8 cellular contexts compared by ENCODE assay signal in the genomic region with DNA sequence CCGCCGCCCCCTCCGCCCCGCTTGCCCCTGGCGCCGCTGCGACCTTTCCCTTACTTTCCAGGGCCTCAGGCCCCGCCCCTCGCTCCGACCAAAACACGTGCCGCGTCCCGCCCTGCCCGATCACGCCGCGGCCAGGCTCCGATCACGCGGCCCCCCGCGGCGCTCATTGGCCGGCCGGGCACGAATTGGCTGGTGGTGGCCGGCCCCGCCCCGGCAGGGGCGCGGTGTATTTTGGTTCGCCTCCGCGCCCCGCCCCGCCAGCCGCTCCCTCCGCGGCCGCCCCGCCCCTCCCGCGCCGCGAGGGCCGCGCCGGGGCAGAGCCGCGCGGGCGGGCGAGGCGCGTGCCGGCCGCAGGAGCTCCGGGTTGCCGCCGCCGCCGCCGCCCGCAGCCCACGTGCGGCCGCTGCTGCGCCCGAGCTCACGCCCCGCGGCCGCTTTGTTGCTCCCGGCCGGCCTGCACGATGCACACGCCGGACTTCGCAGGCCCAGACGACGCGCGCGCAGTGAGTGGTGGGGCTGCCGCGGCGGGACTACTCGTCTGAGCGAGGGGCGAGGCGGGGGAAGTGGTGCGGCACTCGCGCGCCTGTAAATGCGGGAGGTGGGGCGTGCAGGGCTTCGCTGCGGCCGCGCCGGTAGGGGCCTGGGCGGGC. TPM values are rescaled to one million over a fixed set of nuclear protein-coding genes. Genes with fewer than 3 reads are reported as not detected.
DNase-seq lines count a peak whose midpoint lies in the region; ATAC-seq, FAIRE-seq and TF ChIP-seq lines count a peak whose summit lies in the region.

A gene (plus strand): TSS at position 295 of the 650 bp plus-strand sequence. CDS start 167 bp downstream, at position 462.

- H3K27me3 Mint-ChIP-seq in activated B cell treated with CpG ODN at 0.5 μM for 24 hours, result no peaks in the 10 kb centered on the region

- no peak for TF ChIP-seq CTCF in activated B cell treated with CpG ODN at 0.5 μM for 24 hours (IDR thresholded peaks at IDR 0.05)
- TF ChIP-seq CTCF in cardiac fibroblast (IDR thresholded peaks at IDR 0.05; ENCODE audit: low read depth, low read length), result no peak
- TF ChIP-seq CTCF in D721Med (IDR thresholded peaks at IDR 0.05; ENCODE audit: insufficient read depth, missing control alignments), result no peak

- H3K4me1 Mint-ChIP-seq in activated B cell treated with CpG ODN at 0.5 μM for 24 hours, result peaks cover 23% of the 10 kb centered on the region

- peaks cover 18% of the 10 kb centered on the region for H3K36me3 Mint-ChIP-seq in activated B cell treated with CpG ODN at 0.5 μM for 24 hours (ENCODE audit: low read depth)

- peak within 1 kb of the TSS; percentile 87 for H3K4me3 Mint-ChIP-seq in activated B cell treated with CpG ODN at 0.5 μM for 24 hours

- peak; percentile 18 for DNase-seq in NCI-H2107 treated with DMSO at 0.1 percent for 48 hours (lab: John Stamatoyannopoulos, UW; ENCODE audit: unreplicated experiment)
- DNase-seq in activated B cell treated with CpG ODN at 0.5 μM for 24 hours, result peak; percentile 79
- DNase-seq in cardiac fibroblast (ENCODE audit: low read depth in 2 of 2), result peak; percentile 82 to 96
- DNase-seq in iris pigment epithelial cell (ENCODE audit: low read depth), result peak; percentile 86
- peak; percentile 62 for DNase-seq in smooth muscle cell of the brain vasculature (ENCODE audit: low read depth, low spot score)
- DNase-seq in D721Med (ENCODE audit: insufficient read length, low spot score), result no peak

- peak within 1 kb of the TSS; percentile 86 for H3K27ac Mint-ChIP-seq in activated B cell treated with CpG ODN at 0.5 μM for 24 hours

- FAIRE-seq in D721Med (lab: Jason Lieb, UNC), result no peak

- POLR2A ChIA-PET in activated B cell treated with CpG ODN at 0.5 μM for 24 hours (lab: Charles Lee), result interaction anchor here (0.6 to 4.8 kb wide), 6 partner anchors 14 to 404 kb away, joined by 3 to 52 read pairs (median 7); a partner anchor contains a TSS

- intact Hi-C loops in activated B cell treated with CpG ODN at 0.5 μM for 24 hours (cut with micrococcal nuclease), result loop anchor here (1.0 to 5.0 kb wide), 7 partner anchors 92 to 1206 kb away; a partner anchor contains a TSS

- no peaks in the 10 kb centered on the region for H3K9me3 Mint-ChIP-seq in activated B cell treated with CpG ODN at 0.5 μM for 24 hours

- CTCF ChIA-PET in activated B cell treated with CpG ODN at 0.5 μM for 24 hours (lab: Charles Lee), result interaction anchor here (11.1 kb wide), 1 partner anchor 60 kb away, joined by 208 read pairs; no protein-coding TSS in a partner anchor

- H3K4me3 ChIP-seq in cardiac fibroblast (replicated peaks in 1 of 2; ENCODE audit: low read depth in 2 of 2, low read length in 2 of 2), result peak within 1 kb of the TSS; percentile 57 to 69

- ATAC-seq in GM18517 (IDR thresholded peaks at IDR 0.05; ENCODE audit: unreplicated experiment), result peak; percentile 46
- ATAC-seq in HG03025 (IDR thresholded peaks at IDR 0.05; ENCODE audit: low FRiP score, unreplicated experiment), result peak; percentile 61
- ATAC-seq in activated B cell treated with CpG ODN at 0.5 μM for 24 hours (ENCODE audit: low read depth), result peak; percentile 78

RNA-seq across cellular contexts. Expression of the gene that starts here (rescaled TPM):
- 8.2 and 10.2 TPM in 2 replicates for total RNA-seq in activated B cell treated with CpG ODN at 0.5 μM for 24 hours
